1 cellular context compared by ENCODE assay signal in genomic region chr1:45583666-45584350, GRCh38.
TF ChIP-seq lines count a peak whose summit lies in the region.

Gene NASP (plus strand): TSS chr1:45584041. CDS start chr1:45584147, 106 bp downstream.

TF ChIP-seq in HepG2, 621 proteins besides CTCF, POLR2A, EP300 and RAD21 (continued from another document and continues in another):
- TF ChIP-seq ZNF407 (CRISPR knock-in tag; IDR thresholded peaks at IDR 0.05; ENCODE audit: not compliant biosample characterization): no peak
- no peak for TF ChIP-seq ZNF878 (CRISPR knock-in tag; IDR thresholded peaks at IDR 0.05)
- TF ChIP-seq MXD4 (CRISPR knock-in tag; IDR thresholded peaks at IDR 0.05): peak; percentile 12; the same call in 1 of the 2 replicates
- no peak for TF ChIP-seq NCOA2 (CRISPR knock-in tag; IDR thresholded peaks at IDR 0.05)
- 0 out of 2 replicates have a peak, but pooled peaks have one; percentile 8 for TF ChIP-seq ZFP90 (CRISPR knock-in tag; IDR thresholded peaks at IDR 0.05; ENCODE audit: borderline replicate concordance)
- TF ChIP-seq ZNF235 (CRISPR knock-in tag; IDR thresholded peaks at IDR 0.05; ENCODE audit: borderline replicate concordance): no peak
- TF ChIP-seq ZNF75D (CRISPR knock-in tag; IDR thresholded peaks at IDR 0.05; ENCODE audit: borderline replicate concordance): no peak
- no peak for TF ChIP-seq DNMT1 (CRISPR knock-in tag; IDR thresholded peaks at IDR 0.05)
- no peak for TF ChIP-seq HIVEP1 (CRISPR knock-in tag; IDR thresholded peaks at IDR 0.05)
- no peak for TF ChIP-seq SYNCRIP (IDR thresholded peaks at IDR 0.05; ENCODE audit: insufficient read depth, low read depth, low read length)
- no peak for TF ChIP-seq SOX6 (IDR thresholded peaks at IDR 0.05)
- TF ChIP-seq SOX6 (CRISPR knock-in tag; IDR thresholded peaks at IDR 0.05): 0 out of 2 replicates have a peak, but pooled peaks have one; percentile 5
- TF ChIP-seq CBX5 (CRISPR knock-in tag; IDR thresholded peaks at IDR 0.05; ENCODE audit: borderline replicate concordance): no peak
- no peak for TF ChIP-seq RERE (CRISPR knock-in tag; IDR thresholded peaks at IDR 0.05; ENCODE audit: low read depth)
- TF ChIP-seq GFI1 (CRISPR knock-in tag; IDR thresholded peaks at IDR 0.05; ENCODE audit: borderline replicate concordance): peak; percentile 63; the same call in 1 of the 2 replicates
- no peak for TF ChIP-seq CEBPG (CRISPR knock-in tag; IDR thresholded peaks at IDR 0.05)
- no peak for TF ChIP-seq ARNT (IDR thresholded peaks at IDR 0.05)
- TF ChIP-seq AGO2 (optimal IDR thresholded peaks at IDR 0.05; ENCODE audit: low read depth, low read length): peak; percentile 90
- peak; percentile 98 for TF ChIP-seq POLR2AphosphoS5 (IDR thresholded peaks at IDR 0.05; ENCODE audit: low read depth, low read length)
- peak; percentile 69; the same call in 1 of the 2 replicates for TF ChIP-seq ZSCAN25 (CRISPR knock-in tag; IDR thresholded peaks at IDR 0.05)
- TF ChIP-seq ATF5 (CRISPR knock-in tag; IDR thresholded peaks at IDR 0.05; ENCODE audit: low read depth): no peak
- TF ChIP-seq ZNF318 (CRISPR knock-in tag; IDR thresholded peaks at IDR 0.05): no peak
- TF ChIP-seq ZFP37 (CRISPR knock-in tag; IDR thresholded peaks at IDR 0.05; ENCODE audit: borderline replicate concordance): no peak; the same call in 1 of the 2 replicates
- no peak for TF ChIP-seq CAMTA2 (CRISPR knock-in tag; IDR thresholded peaks at IDR 0.05; ENCODE audit: borderline replicate concordance)
- TF ChIP-seq DMTF1 (CRISPR knock-in tag; IDR thresholded peaks at IDR 0.05): no peak
- no peak; the same call in 1 of the 2 replicates for TF ChIP-seq REXO4 (CRISPR knock-in tag; IDR thresholded peaks at IDR 0.05; ENCODE audit: borderline replicate concordance)
- TF ChIP-seq SETDB1 (CRISPR knock-in tag; IDR thresholded peaks at IDR 0.05; ENCODE audit: borderline replicate concordance): no peak
